Comparison of ENCODE assay signal across 9 cellular contexts in genomic region chr9:90773593-90773992, GRCh38. TPM values are rescaled to one million over a fixed set of nuclear protein-coding genes. Genes with fewer than 3 reads are reported as not detected.
DNase-seq lines count a peak whose midpoint lies in the region; ATAC-seq and TF ChIP-seq lines count a peak whose summit lies in the region.
"Had no signal": no experiment of that assay in that cellular context is flagged by ENCODE, and none has a peak within 500 bp of the region (broad histone marks: within the 10 kb centered on the region; RNA-seq: fewer than 3 reads in every experiment).

No MANE protein-coding gene starts in this region.

- peaks cover 60 to 68% (median 64%) of the 10 kb centered on the region in 3 donors for H3K4me1 Mint-ChIP-seq in naive B cell
- H3K4me1 Mint-ChIP-seq: activated naive CD8-positive, alpha-beta T cell treated with anti-CD3 and anti-CD28 coated beads, Interleukin-2, amount 10 ng/mL, durations not matched to agents 7 days and 5 days had no signal

- H3K27me3 ChIP-seq in IMR-90 (ENCODE audit: control insufficient read depth, insufficient read depth, low read length): no peaks in the 10 kb centered on the region

- peak overlapping the region in 5 of 8 donors; percentile 52 to 77 (median 69) for H3K4me3 Mint-ChIP-seq in naive B cell
- H3K4me3 Mint-ChIP-seq: activated naive CD8-positive, alpha-beta T cell treated with anti-CD3 and anti-CD28 coated beads, Interleukin-2, amount 10 ng/mL, durations not matched to agents 7 days and 5 days had no signal

- no peak overlapping the region for H3K4ac ChIP-seq in IMR-90 (ENCODE audit: low read depth, low read length)

- no peak for ATAC-seq in IMR-90 (ENCODE audit: low read depth)
- ATAC-seq in naive B cell (ENCODE audit: low read depth in 2 of 2): no peak
- ATAC-seq in HG02678 (IDR thresholded peaks at IDR 0.05; ENCODE audit: unreplicated experiment): no peak
- ATAC-seq in HG03432 (IDR thresholded peaks at IDR 0.05; ENCODE audit: unreplicated experiment): no peak
- ATAC-seq in HG03039 (IDR thresholded peaks at IDR 0.05; ENCODE audit: unreplicated experiment): no peak

- H3K18ac ChIP-seq in IMR-90 (ENCODE audit: low read depth, low read length): no peak overlapping the region

- no peak overlapping the region for H3K23ac ChIP-seq in IMR-90 (ENCODE audit: low read depth, low read length)

- no peak overlapping the region for H3K27ac ChIP-seq in IMR-90 (ENCODE audit: insufficient read depth, low read length)

- H3K9me3 ChIP-seq in IMR-90 (ENCODE audit: control insufficient read depth, insufficient read depth, low read length): no peaks in the 10 kb centered on the region

- in situ Hi-C loops in IMR-90 (cut with MboI; ENCODE audit: low sequenced_read_pairs): no loop called here

- no peak overlapping the region for H3K4me2 ChIP-seq in IMR-90 (ENCODE audit: low read depth, low read length)

- H3K9ac ChIP-seq in IMR-90 (ENCODE audit: low read depth, low read length): no peak overlapping the region

- H3K79me1 ChIP-seq in IMR-90 (ENCODE audit: low read depth in 1 of 2, low read length in 2 of 2): no peaks in the 10 kb centered on the region

- POLR2A ChIA-PET in IMR-90 (lab: Charles Lee; ENCODE audit: unreplicated experiment): no interaction called here

- H3K56ac ChIP-seq in IMR-90 (ENCODE audit: extremely low read depth, insufficient read depth, low read length): no peak overlapping the region

- no TSS peak for BruUV-seq in IMR-90 (replicated peaks; lab: Mats Ljungman, UMichigan)

- peak overlapping the region in 3 of 6 donors; percentile 82 to 88 (median 86) for H3K27ac Mint-ChIP-seq in naive B cell
- H3K27ac Mint-ChIP-seq: activated naive CD8-positive, alpha-beta T cell treated with anti-CD3 and anti-CD28 coated beads, Interleukin-2, amount 10 ng/mL, durations not matched to agents 7 days and 5 days had no signal

- H4K20me1 ChIP-seq in IMR-90 (ENCODE audit: insufficient read depth, low read length): no peaks in the 10 kb centered on the region

- DNase-seq in EH (ENCODE audit: low read depth): peak; percentile 4
- no peak for DNase-seq in IMR-90
- peak; percentile 3 for DNase-seq in astrocyte of the hippocampus (ENCODE audit: low read depth, low spot score)
- DNase-seq in naive B cell: no peak
- no peak for DNase-seq in stimulated activated naive CD4-positive, alpha-beta T cell (lab: John Stamatoyannopoulos, UW)
- DNase-seq: activated naive CD8-positive, alpha-beta T cell treated with anti-CD3 and anti-CD28 coated beads, Interleukin-2, amount 10 ng/mL, durations not matched to agents 7 days and 5 days had no signal

- no peak overlapping the region for H3K14ac ChIP-seq in IMR-90 (replicated peaks; ENCODE audit: low read depth, low read length)

- H2AFZ ChIP-seq in IMR-90 (replicated peaks; ENCODE audit: low read length, poor library complexity): no peak overlapping the region

- peak; percentile 24; the same call in 1 of the 2 replicates for TF ChIP-seq CTCF in IMR-90 (conservative IDR thresholded peaks at IDR 0.05; ENCODE audit: low read depth, low read length)

- H3K36me3 Mint-ChIP-seq in naive B cell: no peaks in the 10 kb centered on the region
- H3K36me3 Mint-ChIP-seq: activated naive CD8-positive, alpha-beta T cell treated with anti-CD3 and anti-CD28 coated beads, Interleukin-2, amount 10 ng/mL, durations not matched to agents 7 days and 5 days had no signal

- TF ChIP-seq RAD21 in IMR-90 (IDR thresholded peaks at IDR 0.05; ENCODE audit: low read length): no peak

- no peak overlapping the region for H2AK9ac ChIP-seq in IMR-90 (replicated peaks; ENCODE audit: low read depth, low read length, poor library complexity)

- H4K5ac ChIP-seq in IMR-90 (ENCODE audit: low read depth, low read length): no peak overlapping the region

- CTCF ChIA-PET in IMR-90 (lab: Yijun Ruan, JAX): no interaction called here

- no peaks in the 10 kb centered on the region for H3K9me1 ChIP-seq in IMR-90 (ENCODE audit: insufficient read depth, low read length)

- H2BK15ac ChIP-seq in IMR-90 (ENCODE audit: low read depth, low read length): no peak overlapping the region

- intact Hi-C loops in IMR-90 (cut with micrococcal nuclease): no loop called here

- H2BK120ac ChIP-seq in IMR-90 (ENCODE audit: low read depth, low read length): no peak overlapping the region

- no peaks in the 10 kb centered on the region for H3K4me1 ChIP-seq in IMR-90 (ENCODE audit: control insufficient read depth, insufficient read depth, low read length)

- no peak overlapping the region for H3K4me3 ChIP-seq in IMR-90 (ENCODE audit: insufficient read depth, low read depth, low read length)

- no peak for TF ChIP-seq POLR2A in IMR-90 (IDR thresholded peaks at IDR 0.05; ENCODE audit: low read depth, low read length)

- dilution Hi-C loops in IMR-90 (cut with HindIII; ENCODE audit: low sequenced_read_pairs, unreplicated experiment): no loop called here

- H2BK5ac ChIP-seq in IMR-90 (ENCODE audit: low read depth, low read length, poor library complexity, severe bottlenecking): no peak overlapping the region

- no CpG with 5 or more reads among the region's 1 CpG for WGBS in IMR-90 (ENCODE audit: extremely low coverage in 2 of 2, insufficient read length in 1 of 2), 2 experiments

- no peak overlapping the region for H2BK20ac ChIP-seq in IMR-90 (ENCODE audit: low read depth, low read length)

- H2AK5ac ChIP-seq in IMR-90 (ENCODE audit: low read depth, low read length): no peak overlapping the region

- no peak overlapping the region for H4K91ac ChIP-seq in IMR-90 (ENCODE audit: insufficient read depth, low read depth, low read length)

- H3K27me3 Mint-ChIP-seq in naive B cell: no peaks in the 10 kb centered on the region

- no peaks in the 10 kb centered on the region for H3K9me3 Mint-ChIP-seq in naive B cell
- H3K9me3 Mint-ChIP-seq: activated naive CD8-positive, alpha-beta T cell treated with anti-CD3 and anti-CD28 coated beads, Interleukin-2, amount 10 ng/mL, durations not matched to agents 7 days and 5 days had no signal

- no peak overlapping the region for H4K8ac ChIP-seq in IMR-90 (ENCODE audit: low read depth in 2 of 2, low read length in 2 of 2)

- H3K36me3 ChIP-seq in IMR-90 (ENCODE audit: control insufficient read depth, insufficient read depth, low read length): no peaks in the 10 kb centered on the region

TF ChIP-seq in IMR-90, 13 proteins besides CTCF, POLR2A, EP300 and RAD21:
- TF ChIP-seq SMC3 (IDR thresholded peaks at IDR 0.05; ENCODE audit: low read depth, low read length): peak; percentile 12; the same call in 1 of the 2 replicates
- no peak for TF ChIP-seq MAZ (IDR thresholded peaks at IDR 0.05; ENCODE audit: borderline replicate concordance, low read depth, low read length)

RNA-seq across cellular contexts. Expression of gene SYK, which starts 28.0 kb away (rescaled TPM):
- not detected in 2 replicates for total RNA-seq in IMR-90 (2012; rRNA removed)
- polyA plus RNA-seq in IMR-90 (2012; rRNA removed) (not detected in 2 replicates), naive B cell (ENCODE audit: low read depth in 6 of 6) (100 to 1,000 TPM; 163 to 261 (median 214) TPM)
- not detected in 2 replicates for polyA plus RNA-seq in IMR-90 (2012; cell fraction: cytosol; rRNA removed)
- not detected in 2 replicates for polyA plus RNA-seq in IMR-90 (2012; cell fraction: nucleus; rRNA removed; ENCODE audit: low replicate concordance)

Comparison
In these comparisons a context has a peak if more than half of its experiments do, and no peak if none do; other contexts are left out.
1. DNase-seq: peak in EH (single experiment) and astrocyte of the hippocampus (single experiment); none in IMR-90 (single experiment), naive B cell (single experiment) and stimulated activated naive CD4-positive, alpha-beta T cell (0 of 6).
2. RNA of gene SYK, which starts 28.0 kb away (polyA plus RNA-seq): 163 to 261 TPM in naive B cell; not detected in IMR-90; every median in the first group is over 100 times any median in the second.